ENCODE assay signal across 18 cellular contexts in genomic region chr20:35985789-35986188, GRCh38.
"Had no signal": no experiment of that assay in that cellular context is flagged by ENCODE, and none has a peak within 500 bp of the region (broad histone marks: within the 10 kb centered on the region; RNA-seq: fewer than 3 reads in every experiment).

No MANE protein-coding gene starts in this region.

- H3K27ac ChIP-seq: dorsolateral prefrontal cortex, hepatocyte, neutrophil, psoas muscle, right lobe of liver, suprapubic skin, thyroid gland had no signal

- H2AFZ ChIP-seq: hepatocyte had no signal

- H3K9me3 ChIP-seq: mucosa of descending colon, neutrophil, psoas muscle, right lobe of liver, suprapubic skin, thyroid gland had no signal

- H3K79me2 ChIP-seq: hepatocyte had no signal

- H3K4me2 ChIP-seq: hepatocyte had no signal

- H3K4me1 ChIP-seq: psoas muscle, right lobe of liver, suprapubic skin, thyroid gland had no signal

- ATAC-seq: mucosa of descending colon; naive thymus-derived CD8-positive, alpha-beta T cell; psoas muscle; right lobe of liver had no signal

- DNase-seq: cortex of kidney; dorsolateral prefrontal cortex; effector CD8-positive, alpha-beta T cell; foreskin melanocyte; head of caudate nucleus; mammary epithelial cell; mucosa of descending colon; naive thymus-derived CD8-positive, alpha-beta T cell; psoas muscle; retina; right lobe of liver; stimulated activated CD4-positive, alpha-beta T cell treated with anti-CD3 and anti-CD28 coated beads, Interleukin-15, amount 100 ng/mL, for 24 hours; stimulated activated CD4-positive, alpha-beta T cell treated with anti-CD3 and anti-CD28 coated beads, Interleukin-1b, Interleukin-23, amount 100 ng/mL, for 48 hours; stimulated activated naive CD4-positive, alpha-beta T cell treated with Interleukin-2 at 50 U/mL for 16 hours; thyroid gland had no signal

- H3K4me3 ChIP-seq: dorsolateral prefrontal cortex, hepatocyte, mucosa of descending colon, psoas muscle, right lobe of liver, suprapubic skin, thyroid gland had no signal

- H3K27me3 ChIP-seq: dorsolateral prefrontal cortex, hepatocyte, right lobe of liver, suprapubic skin, thyroid gland had no signal

- H3K36me3 ChIP-seq: neutrophil, right lobe of liver, suprapubic skin, thyroid gland had no signal
